In genomic region chr1:184507165-184507564, GRCh38 we compare ENCODE assay signal across 16 cellular contexts.
DNase-seq lines count a peak whose midpoint lies in the region; ATAC-seq and TF ChIP-seq lines count a peak whose summit lies in the region.
"Had no signal": no experiment of that assay in that cellular context is flagged by ENCODE, and none has a peak within 500 bp of the region (broad histone marks: within the 10 kb centered on the region; RNA-seq: fewer than 3 reads in every experiment).

No MANE protein-coding gene starts in this region.

- H3K4me1 Mint-ChIP-seq in HFFc6 (ENCODE audit: low read depth) = peaks cover 20% of the 10 kb centered on the region
- H3K4me1 Mint-ChIP-seq: activated CD4-positive, alpha-beta T cell treated with anti-CD3 and anti-CD28 coated beads, Interleukin-2, amount 10 ng/mL, durations not matched to agents 7 days and 5 days had no signal

- H3K4me1 ChIP-seq in mesenchymal stem cell (ENCODE audit: control insufficient read depth, insufficient read depth, low read depth, low read length) (no peaks in the 10 kb centered on the region), spleen (peaks cover 0 to 22% (median 12%) of the 10 kb centered on the region in 6 donors), uterus (peaks cover 0 to 4% of the 10 kb centered on the region in 2 donors)

- no peak overlapping the region for H2BK15ac ChIP-seq in mesenchymal stem cell (ENCODE audit: low read depth, poor library complexity, severe bottlenecking)

- DNase-seq in HFFc6 (no peak), mesenchymal stem cell (no peak), spleen (no peak), uterus (no peak), GM13977 (ENCODE audit: low spot score) (no peak), Kasumi-1 (lab: John Stamatoyannopoulos, UW) (no peak)
- DNase-seq: activated CD4-positive, alpha-beta T cell treated with anti-CD3 and anti-CD28 coated beads, Interleukin-2, amount 10 ng/mL, durations not matched to agents 7 days and 5 days; CD8-positive, alpha-beta memory T cell; DND-41; effector CD4-positive, alpha-beta T cell; KBM-7; NCI-H1048; NCI-H2029; NCI-H446 treated with DMSO at 0.1 percent for 48 hours had no signal

- no peak overlapping the region for H2BK12ac ChIP-seq in mesenchymal stem cell (ENCODE audit: low read length in 2 of 2)

- no peak overlapping the region for H3K23ac ChIP-seq in mesenchymal stem cell (ENCODE audit: low read length in 2 of 2)

- no peak overlapping the region for H2BK120ac ChIP-seq in mesenchymal stem cell (ENCODE audit: low read depth, low read length)

- no peak overlapping the region for H2BK5ac ChIP-seq in mesenchymal stem cell (ENCODE audit: low read depth, low read length, poor library complexity, severe bottlenecking)

- no peak overlapping the region for H4K8ac ChIP-seq in mesenchymal stem cell (ENCODE audit: low read length)

- H3K4me3 Mint-ChIP-seq in HFFc6 = no peak overlapping the region
- H3K4me3 Mint-ChIP-seq: activated CD4-positive, alpha-beta T cell treated with anti-CD3 and anti-CD28 coated beads, Interleukin-2, amount 10 ng/mL, durations not matched to agents 7 days and 5 days; CD8-positive, alpha-beta memory T cell had no signal

- H3K27me3 Mint-ChIP-seq in HFFc6 (ENCODE audit: insufficient read depth) = no peaks in the 10 kb centered on the region
- H3K27me3 Mint-ChIP-seq: CD8-positive, alpha-beta memory T cell had no signal

- no peak overlapping the region for H3K4ac ChIP-seq in mesenchymal stem cell (ENCODE audit: low read depth in 1 of 2, low read length in 2 of 2)

- H3K4me3 ChIP-seq in mesenchymal stem cell (ENCODE audit: insufficient read depth in 1 of 2, low read depth in 1 of 2, low read length in 2 of 2) (no peak overlapping the region), spleen (no peak overlapping the region), uterus (no peak overlapping the region)
- H3K4me3 ChIP-seq: prostate gland had no signal

- TF ChIP-seq POLR2A in spleen (IDR thresholded peaks at IDR 0.05) (no peak), uterus (IDR thresholded peaks at IDR 0.05) (no peak)

- H3K27ac ChIP-seq in mesenchymal stem cell (ENCODE audit: low read length, poor library complexity, severe bottlenecking) = no peak overlapping the region
- H3K27ac ChIP-seq in spleen = peak overlapping the region in 5 of 8 donors; percentile 4 to 26 (median 22)
- H3K27ac ChIP-seq in uterus = peak overlapping the region in 1 of 2 donors; percentile 63
- H3K27ac ChIP-seq: prostate gland had no signal

- H3K79me1 ChIP-seq in mesenchymal stem cell (replicated peaks; ENCODE audit: low read length, poor library complexity, severe bottlenecking) = peaks cover 8% of the 10 kb centered on the region

- peak overlapping the region; percentile 14; the same call in 1 of the 2 replicates for H3K27ac Mint-ChIP-seq in HFFc6
- H3K27ac Mint-ChIP-seq: activated CD4-positive, alpha-beta T cell treated with anti-CD3 and anti-CD28 coated beads, Interleukin-2, amount 10 ng/mL, durations not matched to agents 7 days and 5 days; CD8-positive, alpha-beta memory T cell had no signal

- H2AK5ac ChIP-seq in mesenchymal stem cell (ENCODE audit: low read length, severe bottlenecking) = no peak overlapping the region

- TF ChIP-seq CTCF in HFFc6 (IDR thresholded peaks at IDR 0.05) = no peak
- TF ChIP-seq CTCF in spleen (IDR thresholded peaks at IDR 0.05 in 8 of 11, conservative IDR thresholded peaks at IDR 0.05 in 3 of 11) = no peak
- no peak for TF ChIP-seq CTCF in uterus (IDR thresholded peaks at IDR 0.05)
- no peak for TF ChIP-seq CTCF in GM13977 (IDR thresholded peaks at IDR 0.05; ENCODE audit: extremely low read depth, insufficient read depth, missing control alignments)

- H3K36me3 Mint-ChIP-seq in HFFc6 (ENCODE audit: low read depth) = no peaks in the 10 kb centered on the region

- intact Hi-C loops in spleen (cut with DNase I; ENCODE audit: low total_unique reads) = no loop called here
- intact Hi-C loops in uterus (cut with DNase I; ENCODE audit: low total_unique reads) = no loop called here

- no peak overlapping the region for H4K91ac ChIP-seq in mesenchymal stem cell (ENCODE audit: low read length)

- peak overlapping the region; percentile 35 for H3K9ac ChIP-seq in mesenchymal stem cell (ENCODE audit: low read length)

- H3K9me3 Mint-ChIP-seq in HFFc6 = no peaks in the 10 kb centered on the region
- H3K9me3 Mint-ChIP-seq: activated CD4-positive, alpha-beta T cell treated with anti-CD3 and anti-CD28 coated beads, Interleukin-2, amount 10 ng/mL, durations not matched to agents 7 days and 5 days; CD8-positive, alpha-beta memory T cell had no signal

- H3K14ac ChIP-seq in mesenchymal stem cell (ENCODE audit: low read length in 2 of 2) = no peak overlapping the region

- no peak overlapping the region for H2AFZ ChIP-seq in mesenchymal stem cell (ENCODE audit: low read depth, low read length)

- 50% methylated on average over 1 of the region's 1 CpG for WGBS in mesenchymal stem cell
- 26 to 53% (median 38%) methylated on average over 1 of the region's 1 CpG for WGBS in spleen, 5 donors

- no peaks in the 10 kb centered on the region for H3K9me3 ChIP-seq in mesenchymal stem cell (ENCODE audit: control insufficient read depth, low read length)
- H3K9me3 ChIP-seq in spleen = no peaks in the 10 kb centered on the region
- no peaks in the 10 kb centered on the region for H3K9me3 ChIP-seq in uterus
- H3K9me3 ChIP-seq: prostate gland had no signal

- H3K36me3 ChIP-seq in mesenchymal stem cell (ENCODE audit: control insufficient read depth in 1 of 2, insufficient read depth in 2 of 2, low read depth in 1 of 2, low read length in 2 of 2) (peaks cover 0 to 24% of the 10 kb centered on the region in 2 experiments), spleen (no peaks in the 10 kb centered on the region), uterus (no peaks in the 10 kb centered on the region)
- H3K36me3 ChIP-seq: prostate gland had no signal

- H3K27me3 ChIP-seq in mesenchymal stem cell (ENCODE audit: control insufficient read depth in 1 of 2, insufficient read depth in 1 of 2, low read length in 2 of 2) (no peaks in the 10 kb centered on the region), spleen (replicated peaks in 1 of 7) (no peaks in the 10 kb centered on the region), uterus (no peaks in the 10 kb centered on the region)

- peak; percentile 58 for ATAC-seq in SK-N-SH treated with all-trans-retinoic acid at 6 μM for 48 hours

- in situ Hi-C loops in GM13977 (cut with MboI; ENCODE audit: low pct_unique_long_range_greater_than_20kb, low sequenced_read_pairs, unreplicated experiment) = no loop called here

- no peak overlapping the region for H3K18ac ChIP-seq in mesenchymal stem cell (ENCODE audit: low read depth in 1 of 2, low read length in 2 of 2)

- H3K4me2 ChIP-seq in mesenchymal stem cell (ENCODE audit: low read length, poor library complexity, severe bottlenecking) = no peak overlapping the region

TF ChIP-seq in SK-N-SH treated with all-trans-retinoic acid at 6 μM for 48 hours, 23 proteins besides CTCF, POLR2A, EP300 and RAD21 (continues in another document):
- TF ChIP-seq ZC3H10 (CRISPR knock-in tag; IDR thresholded peaks at IDR 0.05) (no peak), TSHZ2 (CRISPR knock-in tag; IDR thresholded peaks at IDR 0.05) (no peak), RARB (CRISPR knock-in tag; IDR thresholded peaks at IDR 0.05) (no peak), TOX (CRISPR knock-in tag; IDR thresholded peaks at IDR 0.05; ENCODE audit: borderline replicate concordance) (no peak), ZNF565 (CRISPR knock-in tag; conservative IDR thresholded peaks at IDR 0.05; ENCODE audit: low read depth) (no peak), ZFP3 (CRISPR knock-in tag; IDR thresholded peaks at IDR 0.05) (no peak), ZNF8 (CRISPR knock-in tag; IDR thresholded peaks at IDR 0.05) (no peak), ARNTL (CRISPR knock-in tag; IDR thresholded peaks at IDR 0.05; ENCODE audit: borderline replicate concordance, low read depth) (no peak), ZFP30 (CRISPR knock-in tag; IDR thresholded peaks at IDR 0.05) (no peak), ZNF70 (CRISPR knock-in tag; IDR thresholded peaks at IDR 0.05) (no peak), ISL1 (CRISPR knock-in tag; IDR thresholded peaks at IDR 0.05) (no peak), CREB5 (CRISPR knock-in tag; IDR thresholded peaks at IDR 0.05; ENCODE audit: low read depth) (no peak), TCF4 (CRISPR knock-in tag; IDR thresholded peaks at IDR 0.05; ENCODE audit: borderline replicate concordance) (no peak), ESRRG (CRISPR knock-in tag; IDR thresholded peaks at IDR 0.05) (no peak)
